Comparison of ENCODE assay signal across 9 cellular contexts in the genomic region with DNA sequence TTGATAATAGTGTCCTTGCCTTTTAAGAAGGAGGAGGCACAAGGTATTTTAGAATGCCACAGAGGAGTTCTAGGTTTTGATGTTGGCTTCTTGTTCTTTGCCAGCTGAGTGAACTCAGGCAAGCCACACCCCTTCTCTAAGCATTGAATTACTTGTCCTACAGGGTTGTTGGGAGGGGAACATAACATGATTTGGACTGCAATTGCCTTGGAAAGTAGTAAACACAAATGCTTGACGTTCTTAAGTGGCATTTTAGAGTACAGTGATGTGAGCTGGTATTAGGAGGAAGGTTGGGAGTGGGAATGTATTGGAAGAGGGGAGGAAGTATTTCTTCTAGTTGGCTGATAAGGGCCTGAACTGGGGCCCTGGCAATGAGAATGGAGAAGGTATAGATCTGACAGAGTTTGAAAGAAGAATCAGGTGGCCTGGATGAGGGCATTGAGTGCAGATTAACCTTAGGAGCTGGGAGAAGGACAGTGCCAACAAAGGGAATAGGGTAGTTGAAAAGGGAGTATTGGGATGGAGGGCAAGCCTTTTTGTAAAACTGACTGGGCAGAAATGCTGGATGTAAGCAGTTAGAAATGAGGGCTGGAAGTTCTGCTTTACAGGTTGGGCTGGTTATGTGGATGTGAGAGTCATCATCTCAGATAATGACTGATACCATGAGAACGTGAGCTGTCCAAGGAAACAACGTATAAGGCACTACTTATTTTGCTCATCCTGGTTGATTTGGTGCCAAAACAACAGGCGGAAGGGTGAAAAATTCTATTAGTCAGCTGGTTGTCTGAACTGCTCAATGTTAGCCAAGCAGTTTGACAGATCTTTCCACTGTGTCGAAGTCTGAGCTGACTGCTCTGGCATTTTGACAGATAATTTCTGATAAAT. TPM values are rescaled to one million over a fixed set of nuclear protein-coding genes. Genes with fewer than 3 reads are reported as not detected.
A peak's percentile ranks its signal among the peaks of the same experiment; 100 is the strongest.
DNase-seq lines count a peak whose midpoint lies in the region; ATAC-seq and TF ChIP-seq lines count a peak whose summit lies in the region.
"Had no signal": no experiment of that assay in that cellular context is flagged by ENCODE, and none has a peak within 500 bp of the region (broad histone marks: within the 10 kb centered on the region; RNA-seq: fewer than 3 reads in every experiment).

No MANE protein-coding gene starts in this region.

- H3K27ac Mint-ChIP-seq in stimulated activated naive CD8-positive, alpha-beta T cell treated with anti-CD3 and anti-CD28 coated beads, Interleukin-15, amount 100 ng/mL, for 72 hours = no peak overlapping the region
- H3K27ac Mint-ChIP-seq in Caco-2 (ENCODE audit: unreplicated experiment) = no peak overlapping the region

- H3K27ac ChIP-seq in A673 (ENCODE audit: low read depth, low read length, poor library complexity, severe bottlenecking) = no peak overlapping the region

- no peaks in the 10 kb centered on the region for H3K27me3 Mint-ChIP-seq in stimulated activated naive CD8-positive, alpha-beta T cell treated with anti-CD3 and anti-CD28 coated beads, Interleukin-15, amount 100 ng/mL, for 72 hours
- no peaks in the 10 kb centered on the region for H3K27me3 Mint-ChIP-seq in Caco-2 (ENCODE audit: insufficient read depth, unreplicated experiment)

- no peaks in the 10 kb centered on the region for H3K9me3 Mint-ChIP-seq in stimulated activated naive CD8-positive, alpha-beta T cell treated with anti-CD3 and anti-CD28 coated beads, Interleukin-15, amount 100 ng/mL, for 72 hours
- no peaks in the 10 kb centered on the region for H3K9me3 Mint-ChIP-seq in Caco-2 (ENCODE audit: unreplicated experiment)

- TF ChIP-seq CTCF in A673 (conservative IDR thresholded peaks at IDR 0.05; ENCODE audit: low read depth, low read length) (no peak), Caco-2 (IDR thresholded peaks at IDR 0.05; ENCODE audit: insufficient read depth in 1 of 2, low read depth in 1 of 2, low read length in 1 of 2, severe bottlenecking in 1 of 2, unreplicated experiment in 1 of 2) (no peak)

- CTCF ChIA-PET in A673 (lab: Charles Lee) = no interaction called here
- CTCF ChIA-PET in Caco-2 (lab: Charles Lee) = no interaction called here

- H3K27me3 ChIP-seq in A673 (replicated peaks; ENCODE audit: insufficient read depth, low read depth, low read length, poor library complexity) = no peaks in the 10 kb centered on the region
- no peaks in the 10 kb centered on the region for H3K27me3 ChIP-seq in Caco-2 (replicated peaks; ENCODE audit: control insufficient read depth, insufficient read depth, low read length)

- ATAC-seq in GM21786 (IDR thresholded peaks at IDR 0.05; ENCODE audit: unreplicated experiment) = peak; percentile 28
- ATAC-seq in Right ventricle myocardium superior (ENCODE audit: poor library complexity) = peak; percentile 49
- peak; percentile 58 for ATAC-seq in stimulated activated naive CD8-positive, alpha-beta T cell treated with anti-CD3 and anti-CD28 coated beads, Interleukin-15, amount 100 ng/mL, for 72 hours

- DNase-seq in Daoy (ENCODE audit: low read depth) = peak; percentile 24
- peak; percentile 80 for DNase-seq in RPMI7951 (ENCODE audit: low read depth)
- DNase-seq in Right ventricle myocardium superior = no peak
- DNase-seq in stimulated activated naive CD8-positive, alpha-beta T cell treated with anti-CD3 and anti-CD28 coated beads, Interleukin-15, amount 100 ng/mL, for 72 hours = peak in 1 of 2 donors; percentile 65
- no peak for DNase-seq in A673 (ENCODE audit: low spot score)
- no peak for DNase-seq in Caco-2
- DNase-seq in midbrain (lab: John Stamatoyannopoulos, UW) = no peak

- intact Hi-C loops in Right ventricle myocardium superior (cut with DNase I) (no loop called here), A673 (cut with micrococcal nuclease; ENCODE audit: unreplicated experiment) (no loop called here), Caco-2 (cut with micrococcal nuclease; ENCODE audit: unreplicated experiment) (no loop called here)

- POLR2A ChIA-PET in A673 (lab: Charles Lee; ENCODE audit: low non-redundant PET) = no interaction called here
- POLR2A ChIA-PET in Caco-2 (lab: Charles Lee) = no interaction called here

- no peak overlapping the region for H3K4me3 Mint-ChIP-seq in stimulated activated naive CD8-positive, alpha-beta T cell treated with anti-CD3 and anti-CD28 coated beads, Interleukin-15, amount 100 ng/mL, for 72 hours
- H3K4me3 Mint-ChIP-seq in Caco-2 (ENCODE audit: unreplicated experiment) = no peak overlapping the region

- no peaks in the 10 kb centered on the region for H3K36me3 ChIP-seq in A673 (ENCODE audit: insufficient read depth, low read length, poor library complexity, severe bottlenecking)
- no peaks in the 10 kb centered on the region for H3K36me3 ChIP-seq in Caco-2 (ENCODE audit: control insufficient read depth, insufficient read depth, low read length)

- no peaks in the 10 kb centered on the region for H3K36me3 Mint-ChIP-seq in Caco-2 (ENCODE audit: insufficient read depth, unreplicated experiment)

- H3K4me1 Mint-ChIP-seq in stimulated activated naive CD8-positive, alpha-beta T cell treated with anti-CD3 and anti-CD28 coated beads, Interleukin-15, amount 100 ng/mL, for 72 hours = peaks cover 31% of the 10 kb centered on the region
- no peaks in the 10 kb centered on the region for H3K4me1 Mint-ChIP-seq in Caco-2 (ENCODE audit: low read depth, unreplicated experiment)

- H3K9me3 ChIP-seq in A673 (ENCODE audit: low read depth, low read length, poor library complexity, severe bottlenecking) = no peaks in the 10 kb centered on the region
- H3K9me3 ChIP-seq in Caco-2 = no peaks in the 10 kb centered on the region

- BruUV-seq in A673 (replicated peaks; lab: Mats Ljungman, UMichigan) (no TSS peak), Caco-2 (replicated peaks; lab: Mats Ljungman, UMichigan) (no TSS peak)

- no peaks in the 10 kb centered on the region for H3K4me1 ChIP-seq in A673 (ENCODE audit: insufficient read depth, low read length, poor library complexity, severe bottlenecking)
- no peaks in the 10 kb centered on the region for H3K4me1 ChIP-seq in Caco-2

- H3K4me3 ChIP-seq in A673 (ENCODE audit: low read depth, low read length, poor library complexity, severe bottlenecking) (no peak overlapping the region), Caco-2 (ENCODE audit: low read depth, low read length) (no peak overlapping the region)

RNA-seq across cellular contexts. Expression of a gene that starts 16.7 kb away (rescaled TPM):
- total RNA-seq in Daoy (2014; rRNA removed; shearing (Covaris generic)) = 1.6 and 7.5 TPM in 2 replicates
- 11.3 and 13.1 TPM in 2 replicates for total RNA-seq in RPMI7951 (2014; rRNA removed; shearing (Covaris generic))
- total RNA-seq in Right ventricle myocardium superior (117 TPM), A673 (2021) (4.6 and 5.4 TPM in 2 replicates), Caco-2 (2022) (8.1 and 9.8 TPM in 2 replicates)

RNA-seq across cellular contexts. Expression of a gene that starts 44.9 kb away (rescaled TPM):
- total RNA-seq in Daoy (2014; rRNA removed; shearing (Covaris generic)) = not detected in 2 replicates
- not detected in 2 replicates for total RNA-seq in RPMI7951 (2014; rRNA removed; shearing (Covaris generic))
- total RNA-seq in Right ventricle myocardium superior = not detected
- total RNA-seq in A673 (2021) = not detected in 2 replicates
- total RNA-seq in Caco-2 (2022) = not detected in 2 replicates
- total RNA-seq: urinary bladder had no signal

Comparison
In these comparisons a context has a peak if more than half of its experiments do, and no peak if none do; other contexts are left out.
1. DNase-seq: peak in Daoy (single experiment) and RPMI7951 (single experiment); none in Right ventricle myocardium superior (single experiment), A673 (single experiment), Caco-2 (0 of 2) and midbrain (single experiment).
2. Peak in every context shown above with its lines, with median percentiles within 50 percentile points of each other: ATAC-seq.